In the genomic region with DNA sequence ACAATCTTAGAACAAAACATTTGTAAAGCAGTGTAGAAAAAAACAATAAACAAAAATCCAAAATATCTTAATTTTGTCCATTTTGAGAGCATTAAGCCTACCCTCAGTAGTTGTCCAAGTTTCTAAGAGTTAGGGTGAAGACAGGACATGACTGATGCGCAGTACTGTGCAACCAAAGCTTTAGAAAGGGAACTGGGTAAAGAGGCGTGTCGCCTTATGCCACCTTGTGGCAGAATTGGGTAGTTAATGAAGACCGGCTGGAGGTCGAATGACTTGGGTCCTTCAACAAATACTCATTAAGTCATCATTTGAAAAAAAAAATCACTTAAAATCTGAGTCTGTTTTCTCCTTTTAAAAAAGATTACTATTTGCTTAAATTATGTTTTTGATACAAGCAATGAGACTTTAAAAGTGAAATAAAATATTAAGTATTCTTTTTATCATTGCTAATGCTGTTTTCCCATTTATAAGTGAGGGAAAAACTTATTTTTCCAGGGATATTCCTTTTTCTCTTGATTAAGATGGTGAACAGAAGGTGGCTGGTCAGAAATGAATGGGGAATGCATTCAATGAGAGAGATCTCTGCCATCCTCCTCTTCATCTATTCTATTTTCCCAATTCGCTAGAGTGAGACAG, we compare ENCODE assay signal across 1 cellular context.
TF ChIP-seq lines count a peak whose summit lies in the region.

No MANE protein-coding gene starts in this region.

TF ChIP-seq in GM23338, 12 proteins besides CTCF, POLR2A, EP300 and RAD21 (continued from another document):
- TF ChIP-seq, protein P1, sequence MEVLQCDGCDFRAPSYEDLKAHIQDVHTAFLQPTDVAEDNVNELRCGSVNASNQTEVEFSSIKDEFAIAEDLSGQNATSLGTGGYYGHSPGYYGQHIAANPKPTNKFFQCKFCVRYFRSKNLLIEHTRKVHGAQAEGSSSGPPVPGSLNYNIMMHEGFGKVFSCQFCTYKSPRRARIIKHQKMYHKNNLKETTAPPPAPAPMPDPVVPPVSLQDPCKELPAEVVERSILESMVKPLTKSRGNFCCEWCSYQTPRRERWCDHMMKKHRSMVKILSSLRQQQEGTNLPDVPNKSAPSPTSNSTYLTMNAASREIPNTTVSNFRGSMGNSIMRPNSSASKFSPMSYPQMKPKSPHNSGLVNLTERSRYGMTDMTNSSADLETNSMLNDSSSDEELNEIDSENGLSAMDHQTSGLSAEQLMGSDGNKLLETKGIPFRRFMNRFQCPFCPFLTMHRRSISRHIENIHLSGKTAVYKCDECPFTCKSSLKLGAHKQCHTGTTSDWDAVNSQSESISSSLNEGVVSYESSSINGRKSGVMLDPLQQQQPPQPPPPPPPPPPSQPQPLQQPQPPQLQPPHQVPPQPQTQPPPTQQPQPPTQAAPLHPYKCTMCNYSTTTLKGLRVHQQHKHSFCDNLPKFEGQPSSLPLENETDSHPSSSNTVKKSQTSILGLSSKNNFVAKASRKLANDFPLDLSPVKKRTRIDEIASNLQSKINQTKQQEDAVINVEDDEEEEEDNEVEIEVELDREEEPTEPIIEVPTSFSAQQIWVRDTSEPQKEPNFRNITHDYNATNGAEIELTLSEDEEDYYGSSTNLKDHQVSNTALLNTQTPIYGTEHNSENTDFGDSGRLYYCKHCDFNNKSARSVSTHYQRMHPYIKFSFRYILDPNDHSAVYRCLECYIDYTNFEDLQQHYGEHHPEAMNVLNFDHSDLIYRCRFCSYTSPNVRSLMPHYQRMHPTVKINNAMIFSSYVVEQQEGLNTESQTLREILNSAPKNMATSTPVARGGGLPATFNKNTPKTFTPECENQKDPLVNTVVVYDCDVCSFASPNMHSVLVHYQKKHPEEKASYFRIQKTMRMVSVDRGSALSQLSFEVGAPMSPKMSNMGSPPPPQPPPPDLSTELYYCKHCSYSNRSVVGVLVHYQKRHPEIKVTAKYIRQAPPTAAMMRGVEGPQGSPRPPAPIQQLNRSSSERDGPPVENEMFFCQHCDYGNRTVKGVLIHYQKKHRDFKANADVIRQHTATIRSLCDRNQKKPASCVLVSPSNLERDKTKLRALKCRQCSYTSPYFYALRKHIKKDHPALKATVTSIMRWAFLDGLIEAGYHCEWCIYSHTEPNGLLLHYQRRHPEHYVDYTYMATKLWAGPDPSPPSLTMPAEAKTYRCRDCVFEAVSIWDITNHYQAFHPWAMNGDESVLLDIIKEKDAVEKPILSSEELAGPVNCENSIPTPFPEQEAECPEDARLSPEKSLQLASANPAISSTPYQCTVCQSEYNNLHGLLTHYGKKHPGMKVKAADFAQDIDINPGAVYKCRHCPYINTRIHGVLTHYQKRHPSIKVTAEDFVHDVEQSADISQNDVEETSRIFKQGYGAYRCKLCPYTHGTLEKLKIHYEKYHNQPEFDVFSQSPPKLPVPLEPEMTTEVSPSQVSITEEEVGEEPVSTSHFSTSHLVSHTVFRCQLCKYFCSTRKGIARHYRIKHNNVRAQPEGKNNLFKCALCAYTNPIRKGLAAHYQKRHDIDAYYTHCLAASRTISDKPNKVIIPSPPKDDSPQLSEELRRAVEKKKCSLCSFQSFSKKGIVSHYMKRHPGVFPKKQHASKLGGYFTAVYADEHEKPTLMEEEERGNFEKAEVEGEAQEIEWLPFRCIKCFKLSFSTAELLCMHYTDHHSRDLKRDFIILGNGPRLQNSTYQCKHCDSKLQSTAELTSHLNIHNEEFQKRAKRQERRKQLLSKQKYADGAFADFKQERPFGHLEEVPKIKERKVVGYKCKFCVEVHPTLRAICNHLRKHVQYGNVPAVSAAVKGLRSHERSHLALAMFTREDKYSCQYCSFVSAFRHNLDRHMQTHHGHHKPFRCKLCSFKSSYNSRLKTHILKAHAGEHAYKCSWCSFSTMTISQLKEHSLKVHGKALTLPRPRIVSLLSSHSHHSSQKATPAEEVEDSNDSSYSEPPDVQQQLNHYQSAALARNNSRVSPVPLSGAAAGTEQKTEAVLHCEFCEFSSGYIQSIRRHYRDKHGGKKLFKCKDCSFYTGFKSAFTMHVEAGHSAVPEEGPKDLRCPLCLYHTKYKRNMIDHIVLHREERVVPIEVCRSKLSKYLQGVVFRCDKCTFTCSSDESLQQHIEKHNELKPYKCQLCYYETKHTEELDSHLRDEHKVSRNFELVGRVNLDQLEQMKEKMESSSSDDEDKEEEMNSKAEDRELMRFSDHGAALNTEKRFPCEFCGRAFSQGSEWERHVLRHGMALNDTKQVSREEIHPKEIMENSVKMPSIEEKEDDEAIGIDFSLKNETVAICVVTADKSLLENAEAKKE (CRISPR knock-in tag; IDR thresholded peaks at IDR 0.05): no peak
- no peak for TF ChIP-seq NANOG (IDR thresholded peaks at IDR 0.05; ENCODE audit: borderline replicate concordance)
- TF ChIP-seq EZH2phosphoT487 (IDR thresholded peaks at IDR 0.05; ENCODE audit: unreplicated experiment): no peak
- TF ChIP-seq ZNF114 (CRISPR knock-in tag; IDR thresholded peaks at IDR 0.05): no peak
- TF ChIP-seq, protein P2, sequence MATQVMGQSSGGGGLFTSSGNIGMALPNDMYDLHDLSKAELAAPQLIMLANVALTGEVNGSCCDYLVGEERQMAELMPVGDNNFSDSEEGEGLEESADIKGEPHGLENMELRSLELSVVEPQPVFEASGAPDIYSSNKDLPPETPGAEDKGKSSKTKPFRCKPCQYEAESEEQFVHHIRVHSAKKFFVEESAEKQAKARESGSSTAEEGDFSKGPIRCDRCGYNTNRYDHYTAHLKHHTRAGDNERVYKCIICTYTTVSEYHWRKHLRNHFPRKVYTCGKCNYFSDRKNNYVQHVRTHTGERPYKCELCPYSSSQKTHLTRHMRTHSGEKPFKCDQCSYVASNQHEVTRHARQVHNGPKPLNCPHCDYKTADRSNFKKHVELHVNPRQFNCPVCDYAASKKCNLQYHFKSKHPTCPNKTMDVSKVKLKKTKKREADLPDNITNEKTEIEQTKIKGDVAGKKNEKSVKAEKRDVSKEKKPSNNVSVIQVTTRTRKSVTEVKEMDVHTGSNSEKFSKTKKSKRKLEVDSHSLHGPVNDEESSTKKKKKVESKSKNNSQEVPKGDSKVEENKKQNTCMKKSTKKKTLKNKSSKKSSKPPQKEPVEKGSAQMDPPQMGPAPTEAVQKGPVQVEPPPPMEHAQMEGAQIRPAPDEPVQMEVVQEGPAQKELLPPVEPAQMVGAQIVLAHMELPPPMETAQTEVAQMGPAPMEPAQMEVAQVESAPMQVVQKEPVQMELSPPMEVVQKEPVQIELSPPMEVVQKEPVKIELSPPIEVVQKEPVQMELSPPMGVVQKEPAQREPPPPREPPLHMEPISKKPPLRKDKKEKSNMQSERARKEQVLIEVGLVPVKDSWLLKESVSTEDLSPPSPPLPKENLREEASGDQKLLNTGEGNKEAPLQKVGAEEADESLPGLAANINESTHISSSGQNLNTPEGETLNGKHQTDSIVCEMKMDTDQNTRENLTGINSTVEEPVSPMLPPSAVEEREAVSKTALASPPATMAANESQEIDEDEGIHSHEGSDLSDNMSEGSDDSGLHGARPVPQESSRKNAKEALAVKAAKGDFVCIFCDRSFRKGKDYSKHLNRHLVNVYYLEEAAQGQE (IDR thresholded peaks at IDR 0.05; ENCODE audit: unreplicated experiment): no peak
- TF ChIP-seq ZNF331 (CRISPR knock-in tag; IDR thresholded peaks at IDR 0.05; ENCODE audit: low read depth): no peak
TF ChIP-seq in GM23338: peak in this region for 0.
